11 cellular contexts compared by ENCODE assay signal in the genomic region with DNA sequence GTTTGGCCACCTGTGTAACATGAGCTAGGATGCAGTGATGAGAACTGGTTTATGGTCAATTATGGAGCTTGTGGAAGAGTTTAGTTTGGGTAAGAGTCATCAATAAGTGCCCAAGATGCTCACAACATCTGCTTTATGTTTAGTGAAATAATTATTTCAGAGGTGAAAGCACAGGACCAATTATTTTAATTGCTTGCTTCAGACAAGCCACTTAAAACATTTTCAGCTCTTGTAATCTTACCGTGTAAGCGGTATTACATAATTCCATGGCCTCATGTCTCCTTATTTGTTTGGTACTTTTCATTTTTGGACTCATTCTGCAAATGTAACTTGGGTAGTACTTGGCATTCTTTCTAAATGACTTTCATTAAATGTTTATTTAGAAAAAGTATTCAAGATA. TPM values are rescaled to one million over a fixed set of nuclear protein-coding genes. Genes with fewer than 3 reads are reported as not detected.
DNase-seq lines count a peak whose midpoint lies in the region; ATAC-seq and TF ChIP-seq lines count a peak whose summit lies in the region.
"Had no signal": no experiment of that assay in that cellular context is flagged by ENCODE, and none has a peak within 500 bp of the region (broad histone marks: within the 10 kb centered on the region; RNA-seq: fewer than 3 reads in every experiment).

No MANE protein-coding gene starts in this region.

- no peak for ATAC-seq in activated CD8-positive, alpha-beta T cell treated with anti-CD3 and anti-CD28 coated beads for 36 hours
- ATAC-seq in naive B cell (ENCODE audit: low read depth in 2 of 2), result no peak
- ATAC-seq in HG03159 (IDR thresholded peaks at IDR 0.05; ENCODE audit: unreplicated experiment), result no peak
- ATAC-seq: A549 had no signal

- H3K27me3 Mint-ChIP-seq in activated CD8-positive, alpha-beta T cell treated with anti-CD3 and anti-CD28 coated beads for 36 hours, result no peaks in the 10 kb centered on the region
- no peaks in the 10 kb centered on the region for H3K27me3 Mint-ChIP-seq in naive B cell

- H3K4me1 Mint-ChIP-seq in activated CD8-positive, alpha-beta T cell treated with anti-CD3 and anti-CD28 coated beads for 36 hours (ENCODE audit: low read depth), result peaks cover 75% of the 10 kb centered on the region
- peaks cover 74 to 88% (median 83%) of the 10 kb centered on the region in 3 donors for H3K4me1 Mint-ChIP-seq in naive B cell

- peak; percentile 92 for DNase-seq in NCI-H2107 treated with DMSO at 0.1 percent for 48 hours (lab: John Stamatoyannopoulos, UW; ENCODE audit: unreplicated experiment)
- DNase-seq in NCI-H2107 (lab: John Stamatoyannopoulos, UW), result no peak
- DNase-seq in M059J (ENCODE audit: low read depth), result peak; percentile 50
- DNase-seq in activated CD8-positive, alpha-beta T cell treated with anti-CD3 and anti-CD28 coated beads for 36 hours, result no peak
- DNase-seq in naive B cell, result no peak
- no peak for DNase-seq in HT-29 (ENCODE audit: low spot score)
- no peak for DNase-seq in AG08396 (ENCODE audit: low spot score)
- DNase-seq: dermis blood vessel endothelial cell, SIG-M5 had no signal

- H3K9me3 Mint-ChIP-seq in activated CD8-positive, alpha-beta T cell treated with anti-CD3 and anti-CD28 coated beads for 36 hours, result no peaks in the 10 kb centered on the region
- no peaks in the 10 kb centered on the region for H3K9me3 Mint-ChIP-seq in naive B cell

- peak overlapping the region; percentile 96 for H3K4me3 Mint-ChIP-seq in activated CD8-positive, alpha-beta T cell treated with anti-CD3 and anti-CD28 coated beads for 36 hours
- peak overlapping the region in 4 of 8 donors; percentile 57 to 87 (median 69) for H3K4me3 Mint-ChIP-seq in naive B cell

- POLR2A ChIA-PET in activated CD8-positive, alpha-beta T cell treated with anti-CD3 and anti-CD28 coated beads for 36 hours (lab: Charles Lee), result interaction anchor here (1.2 to 9.3 kb wide), 5 partner anchors 9 to 105 kb away, joined by 3 to 112 read pairs (median 20); no protein-coding TSS in a partner anchor

- CTCF ChIA-PET in activated CD8-positive, alpha-beta T cell treated with anti-CD3 and anti-CD28 coated beads for 36 hours (lab: Charles Lee), result interaction anchor here (0.8 to 3.4 kb wide), 6 partner anchors 9 to 283 kb away, joined by 3 to 12 read pairs (median 8); no protein-coding TSS in a partner anchor

- H3K36me3 Mint-ChIP-seq in activated CD8-positive, alpha-beta T cell treated with anti-CD3 and anti-CD28 coated beads for 36 hours (ENCODE audit: low read depth), result peaks cover 54% of the 10 kb centered on the region
- H3K36me3 Mint-ChIP-seq in naive B cell, result no peaks in the 10 kb centered on the region

- intact Hi-C loops in activated CD8-positive, alpha-beta T cell treated with anti-CD3 and anti-CD28 coated beads for 36 hours (cut with micrococcal nuclease), result loop anchor here (2.0 kb wide), 1 partner anchor 103 kb away; no protein-coding TSS in a partner anchor

- H3K27ac Mint-ChIP-seq in activated CD8-positive, alpha-beta T cell treated with anti-CD3 and anti-CD28 coated beads for 36 hours, result peak overlapping the region; percentile 96
- peak overlapping the region in 4 of 6 donors; percentile 4 to 75 (median 50) for H3K27ac Mint-ChIP-seq in naive B cell

- TF ChIP-seq CTCF in activated CD8-positive, alpha-beta T cell treated with anti-CD3 and anti-CD28 coated beads for 36 hours (IDR thresholded peaks at IDR 0.05), result no peak

RNA-seq across cellular contexts. Expression of a gene that starts 5.4 kb away (rescaled TPM):
- 31.0 and 36.9 TPM in 2 replicates for total RNA-seq in M059J (2014; rRNA removed; shearing (Covaris generic))
- total RNA-seq in activated CD8-positive, alpha-beta T cell treated with anti-CD3 and anti-CD28 coated beads for 36 hours, result 10 to 100 TPM; 44.3 to 45.5 TPM
- polyA plus RNA-seq in naive B cell (ENCODE audit: low read depth in 6 of 6), result 10 to 100 TPM; 24.8 to 43.4 (median 36.5) TPM
- 19.3 and 23.0 TPM in 2 replicates for total RNA-seq in HT-29 (2014; rRNA removed; shearing (Covaris generic))

Comparison
In these comparisons a context has a peak if more than half of its experiments do, and no peak if none do; other contexts are left out.
1. DNase-seq: peak in NCI-H2107 treated with DMSO at 0.1 percent for 48 hours (single experiment) and M059J (single experiment); none in NCI-H2107 (single experiment), activated CD8-positive, alpha-beta T cell treated with anti-CD3 and anti-CD28 coated beads for 36 hours (single experiment), naive B cell (single experiment), HT-29 (single experiment) and AG08396 (single experiment).